In genomic region chr5:38420246-38420645, GRCh38 we compare ENCODE assay signal across 10 cellular contexts.
"Had no signal": no experiment of that assay in that cellular context is flagged by ENCODE, and none has a peak within 500 bp of the region (broad histone marks: within the 10 kb centered on the region; RNA-seq: fewer than 3 reads in every experiment).

No MANE protein-coding gene starts in this region.

- H3K4me3 ChIP-seq: esophagus squamous epithelium, gastroesophageal sphincter, left ventricle myocardium inferior, ovary, testis had no signal

- H3K27me3 ChIP-seq: esophagus squamous epithelium, gastroesophageal sphincter, ovary, testis had no signal

- H3K27ac ChIP-seq: esophagus squamous epithelium, gastroesophageal sphincter, left ventricle myocardium inferior, ovary, testis had no signal

- H3K4me1 ChIP-seq: esophagus squamous epithelium, gastroesophageal sphincter, left ventricle myocardium inferior, testis had no signal

- H3K36me3 ChIP-seq: esophagus squamous epithelium, gastroesophageal sphincter, left ventricle myocardium inferior, ovary had no signal

- ATAC-seq: activated CD8-positive, alpha-beta T cell treated with anti-CD3 and anti-CD28 coated beads, Interleukin-2, amount 10 ng/mL, durations not matched to agents 7 days and 5 days; stimulated activated naive CD8-positive, alpha-beta T cell treated with anti-CD3 and anti-CD28 coated beads, Interleukin-15, amount 100 ng/mL, for 72 hours; T-cell had no signal

- H3K9me3 ChIP-seq: esophagus squamous epithelium, gastroesophageal sphincter, left ventricle myocardium inferior, ovary, testis had no signal

- DNase-seq: cerebellar nuclear complex, esophagus squamous epithelium, kidney had no signal
